31 cellular contexts compared by ENCODE assay signal in genomic region chr5:151362970-151363369, GRCh38. TPM values are rescaled to one million over a fixed set of nuclear protein-coding genes. Genes with fewer than 3 reads are reported as not detected.
A peak's percentile ranks its signal among the peaks of the same experiment; 100 is the strongest.
DNase-seq lines count a peak whose midpoint lies in the region; ATAC-seq, FAIRE-seq and TF ChIP-seq lines count a peak whose summit lies in the region.
"Had no signal": no experiment of that assay in that cellular context is flagged by ENCODE, and none has a peak within 500 bp of the region (broad histone marks: within the 10 kb centered on the region; RNA-seq: fewer than 3 reads in every experiment).

No MANE protein-coding gene starts in this region.

- peaks cover 37% of the 10 kb centered on the region for H3K36me3 Mint-ChIP-seq in GM23338 (ENCODE audit: low read depth)

- WGBS in H1 (ENCODE audit: extremely low coverage in 1 of 2, insufficient coverage in 1 of 2, insufficient read length in 1 of 2, insufficient replicate concordance in 2 of 2, low coverage in 1 of 2, low lambda C conversion rate in 2 of 2, missing lambda C conversion rate in 1 of 2), 2 experiments, result 96% methylated on average over 3 of the region's 3 CpGs; no CpG with 5 or more reads in 1 of the 2 experiments

- TF ChIP-seq RAD21 in H1 (IDR thresholded peaks at IDR 0.05 in 1 of 2, conservative IDR thresholded peaks at IDR 0.05 in 1 of 2; ENCODE audit: low read depth in 2 of 2, low read length in 2 of 2), result no peak

- peaks cover 12% of the 10 kb centered on the region for H3K4me1 Mint-ChIP-seq in GM23338
- H3K4me1 Mint-ChIP-seq: CD4-positive, alpha-beta memory T cell; CD4-positive, CD25-positive, alpha-beta regulatory T cell; CD8-positive, alpha-beta memory T cell had no signal

- H3F3A ChIP-seq in GM23338 (replicated peaks; ENCODE audit: low read depth), result no peaks in the 10 kb centered on the region

- H2BK120ac ChIP-seq in H1 (replicated peaks; ENCODE audit: low read depth, low read length), result no peak overlapping the region

- no peak for FAIRE-seq in H1 (lab: Jason Lieb, UNC)
- peak; percentile 56 for FAIRE-seq in urothelium cell line (lab: Jason Lieb, UNC)
- FAIRE-seq: A204.1, GM12878, GM12892, GM18507, GM19239 had no signal

- H3K4me2 ChIP-seq in GM23338 (no peak overlapping the region), H1 (ENCODE audit: insufficient read depth in 1 of 2, low read depth in 2 of 2, low read length in 2 of 2) (no peak overlapping the region)
- H3K4me2 ChIP-seq: BLaER1 had no signal

- POLR2A ChIA-PET in H1 (lab: Charles Lee; ENCODE audit: partially characterized antibody), result no interaction called here

- H3K4me1 ChIP-seq in GM23338 (ENCODE audit: insufficient read depth) (peaks cover 7% of the 10 kb centered on the region; the same call in 1 of the 2 replicates), H1 (replicated peaks in 1 of 4; ENCODE audit: control insufficient read depth in 3 of 4, insufficient read depth in 4 of 4, low read length in 3 of 4) (peaks cover 3 to 7% (median 3%) of the 10 kb centered on the region in 4 experiments; a peak in 3 of 7 replicates)
- H3K4me1 ChIP-seq: BE2C, BLaER1 had no signal

- no peak overlapping the region for H3K4ac ChIP-seq in H1 (replicated peaks; ENCODE audit: insufficient read length, low read depth, low read length)

- H3K4me3 ChIP-seq in GM23338 (no peak overlapping the region), LNCaP clone FGC (ENCODE audit: low read depth, low read length) (no peak overlapping the region), H1 (ENCODE audit: extremely low read depth in 1 of 4, insufficient read depth in 2 of 4, low read depth in 3 of 4, low read length in 4 of 4) (no peak overlapping the region)
- H3K4me3 ChIP-seq: BLaER1, GM12878 had no signal

- no peak for TF ChIP-seq EP300 in H1 (IDR thresholded peaks at IDR 0.05; ENCODE audit: borderline replicate concordance in 1 of 2, low read depth in 2 of 2, low read length in 2 of 2)

- H2AFZ ChIP-seq in GM23338 (peak overlapping the region; percentile 5; the same call in 1 of the 2 replicates), H1 (ENCODE audit: low read length) (no peak overlapping the region)

- H3K9me3 ChIP-seq in H1 (ENCODE audit: insufficient read depth in 2 of 2, low read depth in 1 of 2, low read length in 1 of 2), result peaks cover 16 to 18% of the 10 kb centered on the region in 2 experiments; a peak in 3 of 4 replicates
- H3K9me3 ChIP-seq: BE2C had no signal

- H3K9me3 Mint-ChIP-seq in GM23338, result peaks cover 35% of the 10 kb centered on the region

- H3K27ac ChIP-seq in GM23338 (ENCODE audit: low read depth), result no peak overlapping the region
- no peak overlapping the region for H3K27ac ChIP-seq in H1 (ENCODE audit: low read depth, low read length)
- H3K27ac ChIP-seq: BLaER1 had no signal

- H2BK20ac ChIP-seq in H1 (ENCODE audit: low read length), result 0 out of 2 replicates have a peak overlapping the region, but pooled peaks have one; percentile 37

- no peak overlapping the region for H4K8ac ChIP-seq in H1 (ENCODE audit: extremely low read depth, insufficient read depth, low read length)

- H3K9ac ChIP-seq in H1 (replicated peaks in 1 of 4; ENCODE audit: extremely low read depth in 1 of 4, low read depth in 3 of 4, low read length in 3 of 4), result no peak overlapping the region
- H3K9ac ChIP-seq: BLaER1 had no signal

- H3K9me2 ChIP-seq in GM23338 (ENCODE audit: insufficient read depth), result peaks cover 10% of the 10 kb centered on the region

- CTCF ChIA-PET in H1 (lab: Charles Lee; ENCODE audit: partially characterized antibody), result interaction anchor here (0.9 to 1.5 kb wide), 5 partner anchors 9 to 127 kb away, joined by 3 to 5 read pairs (median 4); no protein-coding TSS in a partner anchor

- H3K36me3 ChIP-seq in GM23338 (ENCODE audit: insufficient read depth) (no peaks in the 10 kb centered on the region), H1 (ENCODE audit: control insufficient read depth in 2 of 4, insufficient read depth in 4 of 4, low read length in 3 of 4) (no peaks in the 10 kb centered on the region; a peak in 1 of 8 replicates)
- H3K36me3 ChIP-seq: BE2C, BLaER1 had no signal

- no peaks in the 10 kb centered on the region for H3K79me1 ChIP-seq in H1 (ENCODE audit: low read depth, low read length)

- no peak overlapping the region for H3K56ac ChIP-seq in H1 (replicated peaks; ENCODE audit: insufficient read length, low read depth, low read length)

- no peaks in the 10 kb centered on the region for H3K23me2 ChIP-seq in H1 (ENCODE audit: low read depth, low read length)

- H3K27me3 Mint-ChIP-seq in GM23338 (ENCODE audit: insufficient read depth, low read depth, poor library complexity), result peaks cover 6% of the 10 kb centered on the region

- H2BK5ac ChIP-seq in H1 (ENCODE audit: low read depth, low read length), result no peak overlapping the region

- ATAC-seq in GM23338 (no peak), GM21529 (IDR thresholded peaks at IDR 0.05; ENCODE audit: unreplicated experiment) (no peak), left ventricle myocardium superior (no peak)
- ATAC-seq: GM12878 had no signal

- H3K27me3 ChIP-seq in GM23338 (ENCODE audit: insufficient read depth) (no peaks in the 10 kb centered on the region), H1 (replicated peaks in 1 of 4; ENCODE audit: control insufficient read depth in 3 of 4, extremely low read depth in 1 of 4, insufficient read depth in 3 of 4, low read length in 3 of 4) (no peaks in the 10 kb centered on the region)
- H3K27me3 ChIP-seq: BE2C, BLaER1 had no signal

- H3K27ac Mint-ChIP-seq in GM23338, result no peak overlapping the region
- H3K27ac Mint-ChIP-seq: CD14-positive monocyte; CD4-positive, alpha-beta memory T cell; CD4-positive, CD25-positive, alpha-beta regulatory T cell; CD8-positive, alpha-beta memory T cell had no signal

- no peak overlapping the region for H3K4me3 Mint-ChIP-seq in GM23338
- H3K4me3 Mint-ChIP-seq: CD14-positive monocyte; CD4-positive, alpha-beta memory T cell; CD4-positive, CD25-positive, alpha-beta regulatory T cell; CD8-positive, alpha-beta memory T cell had no signal

- TF ChIP-seq CTCF in GM23338 (conservative IDR thresholded peaks at IDR 0.05; ENCODE audit: low read depth in 2 of 2) (no peak), LNCaP clone FGC (IDR thresholded peaks at IDR 0.05; ENCODE audit: control insufficient read depth, extremely low read depth, insufficient read depth) (no peak), H1 (IDR thresholded peaks at IDR 0.05; ENCODE audit: control extremely low read depth in 1 of 3, insufficient read depth in 1 of 3, low read depth in 1 of 3, low read length in 3 of 3) (no peak)

- H4K91ac ChIP-seq in H1 (replicated peaks; ENCODE audit: insufficient read length, low read length), result no peak overlapping the region

- H3K23ac ChIP-seq in H1 (ENCODE audit: insufficient read length), result no peak overlapping the region

- no peak overlapping the region for H3K14ac ChIP-seq in H1 (ENCODE audit: insufficient read length)

- H2BK12ac ChIP-seq in H1 (ENCODE audit: low read depth, low read length), result no peak overlapping the region

- H2AK5ac ChIP-seq in H1 (ENCODE audit: low read depth, low read length), result no peak overlapping the region

- H4K20me1 ChIP-seq in GM23338 (replicated peaks; ENCODE audit: insufficient read depth), result no peaks in the 10 kb centered on the region
- no peaks in the 10 kb centered on the region for H4K20me1 ChIP-seq in H1 (replicated peaks in 1 of 2; ENCODE audit: control insufficient read depth in 1 of 2, insufficient read depth in 2 of 2, low read length in 2 of 2)
- H4K20me1 ChIP-seq: BLaER1 had no signal

- intact Hi-C loops in left ventricle myocardium superior (cut with micrococcal nuclease), result no loop called here

- no peak overlapping the region for H3K18ac ChIP-seq in H1 (ENCODE audit: extremely low read depth, low read length)

- H3K79me2 ChIP-seq in GM23338 (replicated peaks; ENCODE audit: insufficient read depth) (no peaks in the 10 kb centered on the region), H1 (ENCODE audit: control insufficient read depth in 1 of 2, insufficient read depth in 2 of 2, low read length in 2 of 2) (no peaks in the 10 kb centered on the region)

- no peak for DNase-seq in GM23338 (ENCODE audit: low spot score)
- peak; percentile 35 for DNase-seq in LNCaP clone FGC (ENCODE audit: low read depth)
- no peak for DNase-seq in H1 (ENCODE audit: low read depth in 1 of 2, low spot score in 2 of 2)
- no peak for DNase-seq in urothelium cell line (ENCODE audit: low spot score)
- DNase-seq in HCEC 1CT, result no peak
- no peak for DNase-seq in left ventricle myocardium superior
- DNase-seq: 8988T; ACHN; BE2C; C1 segment of cervical spinal cord; CD4-positive, alpha-beta memory T cell; CD4-positive, CD25-positive, alpha-beta regulatory T cell; CD8-positive, alpha-beta memory T cell; DMS 273 treated with DMSO at 0.1 percent for 48 hours; DMS153; DMS79; DND-41; EL; GDM1 had no signal

- no peak overlapping the region for H2BK15ac ChIP-seq in H1 (ENCODE audit: low read length)

- TF ChIP-seq POLR2A in H1 (IDR thresholded peaks at IDR 0.05; ENCODE audit: control extremely low read depth in 1 of 2, low read depth in 2 of 2, low read length in 2 of 2), result no peak

- no peak overlapping the region for H4K5ac ChIP-seq in H1 (ENCODE audit: insufficient read length, low read depth, low read length)

RNA-seq across cellular contexts. Expression of gene SLC36A2, which starts 15.6 kb away (rescaled TPM):
- not detected in 2 replicates for total RNA-seq in GM23338 (2014; rRNA removed; shearing (Covaris generic))
- polyA plus RNA-seq in GM23338 (2016; fragmentation: Nextera tagmentation; extraction: Ambion mirVana) (0.08 TPM in 1 of 2 replicates, not detected in the other), H1 (2011; rRNA removed) (0.24 and 0.30 TPM in 2 replicates)
- not detected in 2 replicates for total RNA-seq in H1 (2021; fragmentation: NEBNext Ultra II Directional; extraction: Animal tissue kit (Norgen Biotek cat#: 25700))
- 0.17 TPM for polyA plus RNA-seq in H1 (2011; cell fraction: cytosol; rRNA removed)
- 0.19 TPM for polyA plus RNA-seq in H1 (2011; cell fraction: nucleus; rRNA removed)
- polyA plus RNA-seq in H1 (2012, experiment 1 of 2), result 0.16 to 0.28 TPM (median 0.17 TPM) in 3 of 4 replicates, not detected in the other
- 0.05 TPM for polyA plus RNA-seq in H1 (2012, experiment 2 of 2)
- not detected for polyA plus RNA-seq in H1 (2013, experiment 1 of 2)
- polyA plus RNA-seq in H1 (2013, experiment 2 of 2), result 0.04 TPM
- polyA minus RNA-seq in H1 (2011; rRNA and poly(A)+ RNA removed), result 0.51 and 0.60 TPM in 2 replicates
- not detected for polyA minus RNA-seq in H1 (2011; cell fraction: cytosol; rRNA and poly(A)+ RNA removed)
- not detected for polyA minus RNA-seq in H1 (2011; cell fraction: nucleus; rRNA and poly(A)+ RNA removed)
- 0.22 TPM for total RNA-seq in left ventricle myocardium superior
- total RNA-seq: A673; CD4-positive, alpha-beta memory T cell; CD4-positive, CD25-positive, alpha-beta regulatory T cell; CD8-positive, alpha-beta memory T cell; Daoy; G401; GM12878 had no signal
- polyA plus RNA-seq: AG04450; CD14-positive monocyte; CD4-positive, alpha-beta memory T cell; CD4-positive, CD25-positive, alpha-beta regulatory T cell; CD8-positive, alpha-beta memory T cell; GM12878 had no signal

RNA-seq across cellular contexts. Expression of gene SLC36A3, which starts 59.4 kb away (rescaled TPM):
- not detected in 2 replicates for total RNA-seq in GM23338 (2014; rRNA removed; shearing (Covaris generic))
- polyA plus RNA-seq in GM23338 (2016; fragmentation: Nextera tagmentation; extraction: Ambion mirVana), result not detected in 2 replicates
- total RNA-seq in H1 (2021; fragmentation: NEBNext Ultra II Directional; extraction: Animal tissue kit (Norgen Biotek cat#: 25700)), result not detected in 2 replicates
- polyA plus RNA-seq in H1 (2011; rRNA removed), result not detected in 2 replicates
- not detected for polyA plus RNA-seq in H1 (2011; cell fraction: cytosol; rRNA removed)
- polyA plus RNA-seq in H1 (2011; cell fraction: nucleus; rRNA removed), result not detected
- not detected in 4 replicates for polyA plus RNA-seq in H1 (2012, experiment 1 of 2)
- polyA plus RNA-seq in H1 (2012, experiment 2 of 2), result not detected
- polyA plus RNA-seq in H1 (2013, experiment 1 of 2), result not detected
- not detected for polyA plus RNA-seq in H1 (2013, experiment 2 of 2)
- not detected in 2 replicates for polyA minus RNA-seq in H1 (2011; rRNA and poly(A)+ RNA removed)
- polyA minus RNA-seq in H1 (2011; cell fraction: cytosol; rRNA and poly(A)+ RNA removed), result not detected
- polyA minus RNA-seq in H1 (2011; cell fraction: nucleus; rRNA and poly(A)+ RNA removed), result not detected
- total RNA-seq in left ventricle myocardium superior, result not detected
- total RNA-seq: A673; CD4-positive, alpha-beta memory T cell; CD4-positive, CD25-positive, alpha-beta regulatory T cell; CD8-positive, alpha-beta memory T cell; Daoy; G401; GM12878 had no signal
- polyA plus RNA-seq: AG04450; CD14-positive monocyte; CD4-positive, alpha-beta memory T cell; CD4-positive, CD25-positive, alpha-beta regulatory T cell; CD8-positive, alpha-beta memory T cell had no signal
